In genomic region chr1:154741747-154742495, GRCh38 we compare ENCODE assay signal across 15 cellular contexts.
DNase-seq lines count a peak whose midpoint lies in the region; ATAC-seq and TF ChIP-seq lines count a peak whose summit lies in the region.
"Had no signal": no experiment of that assay in that cellular context is flagged by ENCODE, and none has a peak within 500 bp of the region (broad histone marks: within the 10 kb centered on the region; RNA-seq: fewer than 3 reads in every experiment).

No MANE protein-coding gene starts in this region.

- intact Hi-C loops in right lobe of liver (cut with DNase I) = no loop called here

- H3K4me3 ChIP-seq in AG10803 (ENCODE audit: low read length) (no peak overlapping the region), LNCaP clone FGC (ENCODE audit: low read depth, low read length) (no peak overlapping the region), fibroblast of mammary gland (ENCODE audit: control insufficient read depth, low read depth, low read length) (no peak overlapping the region), right lobe of liver (no peak overlapping the region)
- H3K4me3 ChIP-seq: breast epithelium, tibial artery had no signal

- ATAC-seq in right lobe of liver = peak in 3 of 4 donors; percentile 22 to 61 (median 49)
- ATAC-seq in HG03025 (IDR thresholded peaks at IDR 0.05; ENCODE audit: low FRiP score, unreplicated experiment) = no peak

- DNase-seq in AG10803 (ENCODE audit: low read depth) (peak; percentile 60), LNCaP clone FGC (ENCODE audit: low read depth) (no peak), fibroblast of mammary gland (ENCODE audit: low read depth) (peak; percentile 28), right lobe of liver (peak in 1 of 3 donors; percentile 44), NAMALWA (ENCODE audit: low spot score) (no peak), NCI-H2107 (lab: John Stamatoyannopoulos, UW) (no peak), T-helper 1 cell (no peak)
- DNase-seq: activated CD4-positive, alpha-beta T cell treated with anti-CD3 and anti-CD28 coated beads, Interleukin-2, amount 50 U/mL, for 48 hours; hypothalamus; KBM-7; NCI-H1694; NCI-H82; tibial artery had no signal

- TF ChIP-seq POLR2A in right lobe of liver (IDR thresholded peaks at IDR 0.05) = no peak

- no peaks in the 10 kb centered on the region for H3K9me3 ChIP-seq in right lobe of liver
- H3K9me3 ChIP-seq: breast epithelium, tibial artery had no signal

- TF ChIP-seq CTCF in AG10803 (conservative IDR thresholded peaks at IDR 0.05; ENCODE audit: low read length) = 0 out of 2 replicates have a peak, but pooled peaks have one; percentile 25
- TF ChIP-seq CTCF in LNCaP clone FGC (IDR thresholded peaks at IDR 0.05; ENCODE audit: control insufficient read depth, extremely low read depth, insufficient read depth) = 0 out of 2 replicates have a peak, but pooled peaks have one; percentile 10
- TF ChIP-seq CTCF in fibroblast of mammary gland (conservative IDR thresholded peaks at IDR 0.05; ENCODE audit: control insufficient read depth, insufficient read depth, low read depth, low read length) = no peak
- peak in 1 of 4 donors; percentile 7 for TF ChIP-seq CTCF in right lobe of liver (IDR thresholded peaks at IDR 0.05)

- H3K27me3 ChIP-seq in right lobe of liver = no peaks in the 10 kb centered on the region
- H3K27me3 ChIP-seq: breast epithelium had no signal

- H3K4me1 ChIP-seq in right lobe of liver = no peaks in the 10 kb centered on the region
- H3K4me1 ChIP-seq: breast epithelium, tibial artery had no signal

- WGBS in right lobe of liver (ENCODE audit: insufficient coverage, low coverage, low lambda C conversion rate, missing lambda C conversion rate) = 56% methylated on average over 11 of the region's 15 CpGs

- no peaks in the 10 kb centered on the region for H3K36me3 ChIP-seq in right lobe of liver
- H3K36me3 ChIP-seq: breast epithelium, tibial artery had no signal

- no peak overlapping the region for H3K27ac ChIP-seq in right lobe of liver
- H3K27ac ChIP-seq: breast epithelium, tibial artery had no signal

Comparison
In these comparisons a context has a peak if more than half of its experiments do, and no peak if none do; other contexts are left out.
1. DNase-seq: peak in AG10803 (single experiment) and fibroblast of mammary gland (single experiment); none in LNCaP clone FGC (single experiment), NAMALWA (single experiment), NCI-H2107 (single experiment) and T-helper 1 cell (0 of 5).